21 cellular contexts compared by ENCODE assay signal in the genomic region with DNA sequence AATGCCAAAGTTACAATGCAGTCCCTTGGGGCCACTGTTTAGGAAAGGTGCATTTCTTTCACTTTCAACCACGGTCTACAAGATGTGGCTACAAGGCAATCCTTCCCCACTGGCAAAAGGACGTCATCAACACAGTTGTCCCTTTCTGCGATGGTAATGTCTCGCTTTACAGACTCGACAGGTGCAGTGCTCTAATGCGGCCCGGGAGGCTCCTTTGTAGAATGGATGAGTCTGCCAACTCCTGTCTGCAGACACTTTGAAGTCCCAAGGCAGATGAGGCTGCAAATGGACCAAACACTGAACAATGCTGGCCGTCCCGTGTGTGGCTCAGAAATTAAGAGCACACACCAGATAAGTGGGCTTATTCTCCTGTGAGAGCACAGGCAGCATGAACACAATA.
A peak's percentile ranks its signal among the peaks of the same experiment; 100 is the strongest.
DNase-seq lines count a peak whose midpoint lies in the region; ATAC-seq and TF ChIP-seq lines count a peak whose summit lies in the region.
"Had no signal": no experiment of that assay in that cellular context is flagged by ENCODE, and none has a peak within 500 bp of the region (broad histone marks: within the 10 kb centered on the region; RNA-seq: fewer than 3 reads in every experiment).

No MANE protein-coding gene starts in this region.

- H3K9ac ChIP-seq in MM.1S (ENCODE audit: low read length), result no peak overlapping the region
- H3K9ac ChIP-seq: BLaER1 treated with 17β-estradiol and CSF1 and Interleukin-3, amounts not matched to agents 10 nM and 100 nM had no signal

- CTCF ChIA-PET in activated CD4-positive, alpha-beta T cell treated with anti-CD3 and anti-CD28 coated beads for 36 hours (lab: Charles Lee), result no interaction called here

- H3K79me2 ChIP-seq in MM.1S (ENCODE audit: low read length), result no peaks in the 10 kb centered on the region

- no peak for ATAC-seq in activated CD4-positive, alpha-beta T cell treated with anti-CD3 and anti-CD28 coated beads for 36 hours
- ATAC-seq in natural killer cell treated with Interleukin-12 subunit alpha and Interleukin-12 subunit beta and Interleukin-15 and Interleukin-18, amount 100 ng/mL, for 72 hours, result no peak
- ATAC-seq in HG03095 (IDR thresholded peaks at IDR 0.05; ENCODE audit: unreplicated experiment), result no peak
- ATAC-seq: activated T-cell treated with anti-CD3 and anti-CD28 coated beads, Interleukin-2, amount 50 U/mL, for 4 hours; left colon; stimulated activated naive B cell treated with anti-CD40 and anti-IgM and Interleukin-4, amounts not matched to agents 10 μg/mL and 1 μg/mL and 100 μg/mL, for 72 hours had no signal

- H3K4me1 Mint-ChIP-seq in activated CD4-positive, alpha-beta T cell treated with anti-CD3 and anti-CD28 coated beads for 36 hours, result peaks cover 23% of the 10 kb centered on the region
- H3K4me1 Mint-ChIP-seq in natural killer cell treated with Interleukin-12 subunit alpha and Interleukin-12 subunit beta and Interleukin-15 and Interleukin-18, amount 100 ng/mL, for 72 hours (ENCODE audit: low read depth in 2 of 2), result peaks cover 32 to 45% of the 10 kb centered on the region in 2 donors

- no peaks in the 10 kb centered on the region for H3K27me3 ChIP-seq in MM.1S (replicated peaks; ENCODE audit: insufficient read depth, low read length)
- no peaks in the 10 kb centered on the region for H3K27me3 ChIP-seq in SJCRH30
- H3K27me3 ChIP-seq: BLaER1 treated with 17β-estradiol and CSF1 and Interleukin-3, amounts not matched to agents 10 nM and 100 nM had no signal

- H3K9me3 ChIP-seq in MM.1S (replicated peaks; ENCODE audit: insufficient read depth, low read length) (no peaks in the 10 kb centered on the region), SJCRH30 (replicated peaks) (no peaks in the 10 kb centered on the region)
- H3K9me3 ChIP-seq: BLaER1 treated with 17β-estradiol and CSF1 and Interleukin-3, amounts not matched to agents 10 nM and 100 nM; thoracic aorta had no signal

- H3K27ac ChIP-seq in MM.1S (ENCODE audit: low read length), result no peak overlapping the region
- H3K27ac ChIP-seq in SJCRH30, result no peak overlapping the region
- H3K27ac ChIP-seq: BLaER1 treated with 17β-estradiol and CSF1 and Interleukin-3, amounts not matched to agents 10 nM and 100 nM; thoracic aorta had no signal

- no peaks in the 10 kb centered on the region for H3K9me2 ChIP-seq in MM.1S (replicated peaks; ENCODE audit: insufficient read depth, low read length)

- peaks cover 10% of the 10 kb centered on the region for H3K4me1 ChIP-seq in MM.1S (ENCODE audit: low read length)
- H3K4me1 ChIP-seq in SJCRH30, result peaks cover 3% of the 10 kb centered on the region; the same call in 1 of the 2 replicates

- H2AFZ ChIP-seq in MM.1S (ENCODE audit: low read length), result no peak overlapping the region

- peaks cover 36% of the 10 kb centered on the region for H3K36me3 Mint-ChIP-seq in activated CD4-positive, alpha-beta T cell treated with anti-CD3 and anti-CD28 coated beads for 36 hours (ENCODE audit: low read depth)
- H3K36me3 Mint-ChIP-seq in natural killer cell treated with Interleukin-12 subunit alpha and Interleukin-12 subunit beta and Interleukin-15 and Interleukin-18, amount 100 ng/mL, for 72 hours, result peaks cover 24% of the 10 kb centered on the region

- no peaks in the 10 kb centered on the region for H3K27me3 Mint-ChIP-seq in activated CD4-positive, alpha-beta T cell treated with anti-CD3 and anti-CD28 coated beads for 36 hours
- no peaks in the 10 kb centered on the region for H3K27me3 Mint-ChIP-seq in natural killer cell treated with Interleukin-12 subunit alpha and Interleukin-12 subunit beta and Interleukin-15 and Interleukin-18, amount 100 ng/mL, for 72 hours
- H3K27me3 Mint-ChIP-seq: naive B cell; stimulated activated naive B cell treated with anti-CD40 and anti-IgM and Interleukin-4, amounts not matched to agents 10 μg/mL and 1 μg/mL and 100 μg/mL, for 72 hours had no signal

- POLR2A ChIA-PET in activated CD4-positive, alpha-beta T cell treated with anti-CD3 and anti-CD28 coated beads for 36 hours (lab: Charles Lee), result no interaction called here

- H4K20me1 ChIP-seq in MM.1S (ENCODE audit: insufficient read depth, low read length), result no peaks in the 10 kb centered on the region

- intact Hi-C loops in activated CD4-positive, alpha-beta T cell treated with anti-CD3 and anti-CD28 coated beads for 36 hours (cut with DNase I, micrococcal nuclease), result no loop called here

- H3K4me2 ChIP-seq in MM.1S (ENCODE audit: low read depth, low read length), result no peak overlapping the region
- H3K4me2 ChIP-seq: BLaER1 treated with 17β-estradiol and CSF1 and Interleukin-3, amounts not matched to agents 10 nM and 100 nM had no signal

- no peak overlapping the region for H3K4me3 ChIP-seq in MM.1S (ENCODE audit: low read length)
- H3K4me3 ChIP-seq in SJCRH30, result no peak overlapping the region
- H3K4me3 ChIP-seq: BLaER1 treated with 17β-estradiol and CSF1 and Interleukin-3, amounts not matched to agents 10 nM and 100 nM; thoracic aorta had no signal

- H3F3A ChIP-seq in MM.1S (ENCODE audit: insufficient read depth, low read length), result no peaks in the 10 kb centered on the region

- peak overlapping the region; percentile 28 for H3K27ac Mint-ChIP-seq in activated CD4-positive, alpha-beta T cell treated with anti-CD3 and anti-CD28 coated beads for 36 hours
- H3K27ac Mint-ChIP-seq in natural killer cell treated with Interleukin-12 subunit alpha and Interleukin-12 subunit beta and Interleukin-15 and Interleukin-18, amount 100 ng/mL, for 72 hours, result peak overlapping the region; percentile 56 to 89
- H3K27ac Mint-ChIP-seq: endodermal cell; HFFc6; stimulated activated naive B cell treated with anti-CD40 and anti-IgM and Interleukin-4, amounts not matched to agents 10 μg/mL and 1 μg/mL and 100 μg/mL, for 72 hours had no signal

- H3K36me3 ChIP-seq in MM.1S (replicated peaks; ENCODE audit: insufficient read depth, low read length), result no peaks in the 10 kb centered on the region
- H3K36me3 ChIP-seq in SJCRH30, result no peaks in the 10 kb centered on the region

- TF ChIP-seq CTCF in MM.1S (IDR thresholded peaks at IDR 0.05; ENCODE audit: low read length), result no peak

- no peak for DNase-seq in activated CD4-positive, alpha-beta T cell treated with anti-CD3 and anti-CD28 coated beads for 36 hours
- no peak for DNase-seq in activated CD4-positive, alpha-beta T cell treated with anti-CD3 and anti-CD28 coated beads for 1 hour
- peak; percentile 21 for DNase-seq in MM.1S
- DNase-seq in SJCRH30, result peak; percentile 67 to 86
- DNase-seq in natural killer cell treated with Interleukin-12 subunit alpha and Interleukin-12 subunit beta and Interleukin-15 and Interleukin-18, amount 100 ng/mL, for 72 hours (ENCODE audit: low spot score), result no peak
- DNase-seq in cerebellum (ENCODE audit: low spot score), result no peak
- no peak for DNase-seq in HT-29 (ENCODE audit: low spot score)
- DNase-seq: activated CD4-positive, alpha-beta T cell treated with anti-CD3 and anti-CD28 coated beads, Interleukin-2, amount 50 U/mL, for 4 hours; activated naive CD4-positive, alpha-beta T cell treated with anti-CD3 and anti-CD28 coated beads, Interleukin-2, amount 50 U/mL, for 16 hours; activated T-cell treated with anti-CD3 and anti-CD28 coated beads, Interleukin-2, amount 50 U/mL, for 4 hours; endodermal cell; HFFc6; left colon; mesenchymal stem cell; naive B cell; NCI-H774; SHP77; stimulated activated naive B cell treated with anti-CD40 and anti-IgM and Interleukin-4, amounts not matched to agents 10 μg/mL and 1 μg/mL and 100 μg/mL, for 72 hours had no signal

- no peak overlapping the region for H3K4me3 Mint-ChIP-seq in activated CD4-positive, alpha-beta T cell treated with anti-CD3 and anti-CD28 coated beads for 36 hours
- no peak overlapping the region for H3K4me3 Mint-ChIP-seq in natural killer cell treated with Interleukin-12 subunit alpha and Interleukin-12 subunit beta and Interleukin-15 and Interleukin-18, amount 100 ng/mL, for 72 hours
- H3K4me3 Mint-ChIP-seq: activated T-cell treated with anti-CD3 and anti-CD28 coated beads, Interleukin-2, amount 50 U/mL, for 4 hours; endodermal cell; HFFc6; naive B cell; stimulated activated naive B cell treated with anti-CD40 and anti-IgM and Interleukin-4, amounts not matched to agents 10 μg/mL and 1 μg/mL and 100 μg/mL, for 72 hours had no signal

- H3K9me3 Mint-ChIP-seq in activated CD4-positive, alpha-beta T cell treated with anti-CD3 and anti-CD28 coated beads for 36 hours (ENCODE audit: low read depth), result no peaks in the 10 kb centered on the region
- no peaks in the 10 kb centered on the region for H3K9me3 Mint-ChIP-seq in natural killer cell treated with Interleukin-12 subunit alpha and Interleukin-12 subunit beta and Interleukin-15 and Interleukin-18, amount 100 ng/mL, for 72 hours
- H3K9me3 Mint-ChIP-seq: activated T-cell treated with anti-CD3 and anti-CD28 coated beads, Interleukin-2, amount 50 U/mL, for 4 hours; endodermal cell; HFFc6; naive B cell; stimulated activated naive B cell treated with anti-CD40 and anti-IgM and Interleukin-4, amounts not matched to agents 10 μg/mL and 1 μg/mL and 100 μg/mL, for 72 hours had no signal

Comparison
In these comparisons a context has a peak if more than half of its experiments do, and no peak if none do; other contexts are left out.
1. DNase-seq: peak in MM.1S (single experiment) and SJCRH30 (2 of 2); none in activated CD4-positive, alpha-beta T cell treated with anti-CD3 and anti-CD28 coated beads for 36 hours (single experiment), activated CD4-positive, alpha-beta T cell treated with anti-CD3 and anti-CD28 coated beads for 1 hour (single experiment), natural killer cell treated with Interleukin-12 subunit alpha and Interleukin-12 subunit beta and Interleukin-15 and Interleukin-18, amount 100 ng/mL, for 72 hours (single experiment), cerebellum (single experiment) and HT-29 (single experiment).